ENCODE assay signal across 24 cellular contexts in the genomic region with DNA sequence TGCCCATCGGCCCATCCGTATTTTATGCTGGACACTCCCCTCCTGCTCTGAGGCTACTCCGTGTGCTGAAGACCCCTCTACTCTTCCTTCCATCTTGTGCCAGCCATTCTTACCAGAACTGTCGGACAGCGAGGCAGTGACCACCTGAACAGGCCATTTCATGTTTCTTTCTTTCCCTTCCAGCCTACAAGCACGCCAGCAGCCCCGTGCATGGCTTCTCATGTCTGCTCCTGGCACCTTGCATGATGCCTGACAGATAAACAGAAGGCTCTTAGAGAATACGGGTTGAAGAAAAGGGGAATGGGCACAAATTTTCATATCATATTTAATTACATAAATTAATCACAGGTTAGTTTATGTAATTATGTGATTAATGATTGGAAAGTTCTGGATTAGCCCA.
A peak's percentile ranks its signal among the peaks of the same experiment; 100 is the strongest.
DNase-seq lines count a peak whose midpoint lies in the region; ATAC-seq, FAIRE-seq and TF ChIP-seq lines count a peak whose summit lies in the region.
"Had no signal": no experiment of that assay in that cellular context is flagged by ENCODE, and none has a peak within 500 bp of the region (broad histone marks: within the 10 kb centered on the region; RNA-seq: fewer than 3 reads in every experiment).

No MANE protein-coding gene starts in this region.

- H3K4ac ChIP-seq in H1 (replicated peaks; ENCODE audit: insufficient read length, low read depth, low read length), result no peak overlapping the region

- ATAC-seq in WTC11, result no peak
- ATAC-seq: K562, Right ventricle myocardium inferior, SK-N-SH treated with all-trans-retinoic acid at 6 μM for 48 hours had no signal

- H3K9me3 ChIP-seq in H1 (ENCODE audit: insufficient read depth in 2 of 2, low read depth in 1 of 2, low read length in 1 of 2), result no peaks in the 10 kb centered on the region
- H3K9me3 ChIP-seq in CD4-positive, alpha-beta memory T cell (ENCODE audit: control insufficient read depth in 1 of 2, low read length in 2 of 2), result no peaks in the 10 kb centered on the region
- H3K9me3 ChIP-seq: SJCRH30 had no signal

- no peak for FAIRE-seq in H1 (lab: Jason Lieb, UNC)
- FAIRE-seq: GM12892, GM19239, HTR-8/SVneo, K562 had no signal

- H2BK120ac ChIP-seq in H1 (replicated peaks; ENCODE audit: low read depth, low read length), result no peak overlapping the region

- H3K4me1 Mint-ChIP-seq in WTC11, result peaks cover 71% of the 10 kb centered on the region
- peaks cover 22% of the 10 kb centered on the region for H3K4me1 Mint-ChIP-seq in progenitor cell of endocrine pancreas (ENCODE audit: low read depth)
- peaks cover 48 to 88% (median 65%) of the 10 kb centered on the region in 4 donors for H3K4me1 Mint-ChIP-seq in CD4-positive, alpha-beta memory T cell

- H3K14ac ChIP-seq in H1 (ENCODE audit: insufficient read length), result no peak overlapping the region

- H4K8ac ChIP-seq in H1 (ENCODE audit: extremely low read depth, insufficient read depth, low read length), result no peak overlapping the region

- H3K36me3 Mint-ChIP-seq in WTC11, result no peaks in the 10 kb centered on the region
- peaks cover 3% of the 10 kb centered on the region for H3K36me3 Mint-ChIP-seq in progenitor cell of endocrine pancreas (ENCODE audit: insufficient read depth)
- peaks cover 10 to 16% of the 10 kb centered on the region in 2 donors for H3K36me3 Mint-ChIP-seq in CD4-positive, alpha-beta memory T cell

- intact Hi-C loops in CD4-positive, alpha-beta memory T cell (cut with micrococcal nuclease), result no loop called here

- H2AFZ ChIP-seq in H1 (ENCODE audit: low read length), result no peak overlapping the region
- H2AFZ ChIP-seq: PC-9 had no signal

- H3K27ac Mint-ChIP-seq in WTC11 (peak overlapping the region; percentile 55), progenitor cell of endocrine pancreas (peak overlapping the region; percentile 37)
- H3K27ac Mint-ChIP-seq in CD4-positive, alpha-beta memory T cell, result peak overlapping the region in 3 of 7 donors; percentile 25 to 57 (median 29)

- no peaks in the 10 kb centered on the region for H3K23me2 ChIP-seq in H1 (ENCODE audit: low read depth, low read length)

- no peak overlapping the region for H3K27ac ChIP-seq in H1 (ENCODE audit: low read depth, low read length)
- H3K27ac ChIP-seq in CD4-positive, alpha-beta memory T cell (ENCODE audit: low read depth, low read length), result no peak overlapping the region
- H3K27ac ChIP-seq: PC-9, SJCRH30 had no signal

- no peak overlapping the region; the same call in 1 of the 2 replicates for H2BK15ac ChIP-seq in H1 (ENCODE audit: low read length)

- no peak overlapping the region for H3K4me3 ChIP-seq in H1 (ENCODE audit: extremely low read depth in 1 of 4, insufficient read depth in 2 of 4, low read depth in 3 of 4, low read length in 4 of 4)
- no peak overlapping the region for H3K4me3 ChIP-seq in CD4-positive, alpha-beta memory T cell (ENCODE audit: low read length in 2 of 2)
- H3K4me3 ChIP-seq: K562, PC-9, SJCRH30 had no signal

- H3K27me3 ChIP-seq in H1 (replicated peaks in 1 of 4; ENCODE audit: control insufficient read depth in 3 of 4, extremely low read depth in 1 of 4, insufficient read depth in 3 of 4, low read length in 3 of 4), result no peaks in the 10 kb centered on the region
- H3K27me3 ChIP-seq in CD4-positive, alpha-beta memory T cell (ENCODE audit: insufficient read depth, low read length), result no peaks in the 10 kb centered on the region
- H3K27me3 ChIP-seq: SJCRH30 had no signal

- no peak overlapping the region for H2BK5ac ChIP-seq in H1 (ENCODE audit: low read depth, low read length)

- no peak overlapping the region for H3K23ac ChIP-seq in H1 (ENCODE audit: insufficient read length)

- peaks cover 0 to 16% (median 9%) of the 10 kb centered on the region in 4 experiments for H3K4me1 ChIP-seq in H1 (replicated peaks in 1 of 4; ENCODE audit: control insufficient read depth in 3 of 4, insufficient read depth in 4 of 4, low read length in 3 of 4)
- H3K4me1 ChIP-seq in CD4-positive, alpha-beta memory T cell (ENCODE audit: insufficient read depth, low read length), result peaks cover 16% of the 10 kb centered on the region
- H3K4me1 ChIP-seq: SJCRH30 had no signal

- no peak overlapping the region for H2BK20ac ChIP-seq in H1 (ENCODE audit: low read length)

- WGBS in H1 (ENCODE audit: extremely low coverage in 1 of 2, insufficient coverage in 1 of 2, insufficient read length in 1 of 2, insufficient replicate concordance in 2 of 2, low coverage in 1 of 2, low lambda C conversion rate in 2 of 2, missing lambda C conversion rate in 1 of 2), 2 experiments, result 93% methylated on average over 8 of the region's 8 CpGs; no CpG with 5 or more reads in 1 of the 2 experiments

- H3K79me2 ChIP-seq in H1 (ENCODE audit: control insufficient read depth in 1 of 2, insufficient read depth in 2 of 2, low read length in 2 of 2), result peaks cover 16 to 100% of the 10 kb centered on the region in 2 experiments

- H4K91ac ChIP-seq in H1 (replicated peaks; ENCODE audit: insufficient read length, low read length), result no peak overlapping the region

- no peak overlapping the region for H2BK12ac ChIP-seq in H1 (ENCODE audit: low read depth, low read length)

- TF ChIP-seq CTCF in WTC11 (IDR thresholded peaks at IDR 0.05) (no peak), H1 (IDR thresholded peaks at IDR 0.05; ENCODE audit: control extremely low read depth in 1 of 3, insufficient read depth in 1 of 3, low read depth in 1 of 3, low read length in 3 of 3) (no peak), progenitor cell of endocrine pancreas (IDR thresholded peaks at IDR 0.05; ENCODE audit: unreplicated experiment) (no peak)

- H3K9me3 Mint-ChIP-seq in WTC11 (no peaks in the 10 kb centered on the region), progenitor cell of endocrine pancreas (ENCODE audit: low read depth) (no peaks in the 10 kb centered on the region)
- H3K9me3 Mint-ChIP-seq in CD4-positive, alpha-beta memory T cell, result no peaks in the 10 kb centered on the region

- no peak overlapping the region for H3K9ac ChIP-seq in H1 (replicated peaks in 1 of 4; ENCODE audit: extremely low read depth in 1 of 4, low read depth in 3 of 4, low read length in 3 of 4)

- no peak overlapping the region for H3K4me3 Mint-ChIP-seq in WTC11
- H3K4me3 Mint-ChIP-seq in progenitor cell of endocrine pancreas (ENCODE audit: low read depth), result no peak overlapping the region
- H3K4me3 Mint-ChIP-seq in CD4-positive, alpha-beta memory T cell, result peak overlapping the region in 1 of 8 donors; percentile 24

- no peak for TF ChIP-seq RAD21 in H1 (IDR thresholded peaks at IDR 0.05 in 1 of 2, conservative IDR thresholded peaks at IDR 0.05 in 1 of 2; ENCODE audit: low read depth in 2 of 2, low read length in 2 of 2)

- 0 out of 2 replicates have a peak overlapping the region, but pooled peaks have one; percentile 84 for H2AK5ac ChIP-seq in H1 (ENCODE audit: low read depth, low read length)

- H3K56ac ChIP-seq in H1 (replicated peaks; ENCODE audit: insufficient read length, low read depth, low read length), result no peak overlapping the region

- H3K4me2 ChIP-seq in H1 (ENCODE audit: insufficient read depth in 1 of 2, low read depth in 2 of 2, low read length in 2 of 2), result no peak overlapping the region
- H3K4me2 ChIP-seq: PC-9 had no signal

- TF ChIP-seq EP300 in H1 (IDR thresholded peaks at IDR 0.05; ENCODE audit: borderline replicate concordance in 1 of 2, low read depth in 2 of 2, low read length in 2 of 2), result no peak

- CTCF ChIA-PET in WTC11 (lab: Charles Lee), result no interaction called here
- CTCF ChIA-PET in H1 (lab: Charles Lee; ENCODE audit: partially characterized antibody), result no interaction called here
- CTCF ChIA-PET in CD4-positive, alpha-beta memory T cell (lab: Charles Lee; ENCODE audit: partially characterized antibody), result no interaction called here

- DNase-seq in WTC11 (ENCODE audit: low spot score) (no peak), H1 (ENCODE audit: low read depth in 1 of 2, low spot score in 2 of 2) (no peak), progenitor cell of endocrine pancreas (ENCODE audit: low spot score, unreplicated experiment) (no peak), NCI-H1417 (lab: John Stamatoyannopoulos, UW) (no peak), SKM-1 (lab: John Stamatoyannopoulos, UW; ENCODE audit: unreplicated experiment) (no peak), T-helper 1 cell (no peak)
- no peak for DNase-seq in CD4-positive, alpha-beta memory T cell
- DNase-seq: Calu3, DND-41, H7, Kasumi-1, NCI-H1092 treated with DMSO at 0.1 percent for 48 hours, NCI-H146, NCI-H2029 treated with DMSO at 0.1 percent for 48 hours, NCI-H2227 treated with DMSO at 0.1 percent for 48 hours, NCI-H526 treated with DMSO at 0.1 percent for 48 hours, PC-9, SJCRH30 had no signal

- no peak for TF ChIP-seq POLR2A in H1 (IDR thresholded peaks at IDR 0.05; ENCODE audit: control extremely low read depth in 1 of 2, low read depth in 2 of 2, low read length in 2 of 2)

- no peak overlapping the region for H4K5ac ChIP-seq in H1 (ENCODE audit: insufficient read length, low read depth, low read length)

- H4K20me1 ChIP-seq in H1 (replicated peaks in 1 of 2; ENCODE audit: control insufficient read depth in 1 of 2, insufficient read depth in 2 of 2, low read length in 2 of 2), result peaks cover 0 to 6% of the 10 kb centered on the region in 2 experiments

- H3K79me1 ChIP-seq in H1 (ENCODE audit: low read depth, low read length), result peaks cover 16% of the 10 kb centered on the region

- POLR2A ChIA-PET in WTC11 (lab: Charles Lee), result no interaction called here
- POLR2A ChIA-PET in H1 (lab: Charles Lee; ENCODE audit: partially characterized antibody), result no interaction called here
- POLR2A ChIA-PET in CD4-positive, alpha-beta memory T cell (lab: Charles Lee; ENCODE audit: partially characterized antibody), result no interaction called here

- H3K18ac ChIP-seq in H1 (ENCODE audit: extremely low read depth, low read length), result no peak overlapping the region

- H3K36me3 ChIP-seq in H1 (ENCODE audit: control insufficient read depth in 2 of 4, insufficient read depth in 4 of 4, low read length in 3 of 4), result no peaks in the 10 kb centered on the region
- H3K36me3 ChIP-seq in CD4-positive, alpha-beta memory T cell (ENCODE audit: insufficient read depth, low read length), result no peaks in the 10 kb centered on the region
- H3K36me3 ChIP-seq: SJCRH30 had no signal

- H3K27me3 Mint-ChIP-seq in WTC11 (ENCODE audit: low read depth), result no peaks in the 10 kb centered on the region
- no peaks in the 10 kb centered on the region for H3K27me3 Mint-ChIP-seq in progenitor cell of endocrine pancreas
- H3K27me3 Mint-ChIP-seq in CD4-positive, alpha-beta memory T cell, result no peaks in the 10 kb centered on the region

TF ChIP-seq in WTC11, 78 proteins besides CTCF, POLR2A, EP300 and RAD21 (continues in another document):
- no peak for TF ChIP-seq ZNF138 (CRISPR knock-in tag; conservative IDR thresholded peaks at IDR 0.05)

TF ChIP-seq in H1, 55 proteins besides CTCF, POLR2A, EP300 and RAD21 (continues in another document):
- TF ChIP-seq EGR1 (IDR thresholded peaks at IDR 0.05; ENCODE audit: borderline replicate concordance, low read depth, low read length) (no peak), JUND (IDR thresholded peaks at IDR 0.05; ENCODE audit: low read length) (no peak), SIN3A (conservative IDR thresholded peaks at IDR 0.05 in 1 of 2, IDR thresholded peaks at IDR 0.05 in 1 of 2; ENCODE audit: low read depth in 1 of 2, low read length in 2 of 2) (no peak), RXRA (IDR thresholded peaks at IDR 0.05; ENCODE audit: insufficient read depth, low read depth, low read length) (no peak), SP1 (IDR thresholded peaks at IDR 0.05; ENCODE audit: low read depth, low read length) (no peak), BACH1 (IDR thresholded peaks at IDR 0.05; ENCODE audit: low read length) (no peak)
